1 cellular context compared by ENCODE assay signal in genomic region chr6:155014715-155015300, GRCh38.
TF ChIP-seq lines count a peak whose summit lies in the region.

No MANE protein-coding gene starts in this region.

TF ChIP-seq in SK-N-SH treated with all-trans-retinoic acid at 6 μM for 48 hours, 23 proteins besides CTCF, POLR2A, EP300 and RAD21 (continued from another document):
- TF ChIP-seq CSRNP3 (CRISPR knock-in tag; IDR thresholded peaks at IDR 0.05): no peak
- no peak for TF ChIP-seq ARNTL (CRISPR knock-in tag; IDR thresholded peaks at IDR 0.05; ENCODE audit: borderline replicate concordance, low read depth)
- TF ChIP-seq GLIS3 (CRISPR knock-in tag; IDR thresholded peaks at IDR 0.05): no peak
- TF ChIP-seq ZNF70 (CRISPR knock-in tag; IDR thresholded peaks at IDR 0.05): no peak
